7 cellular contexts compared by ENCODE assay signal in genomic region chr9:137454145-137454505, GRCh38. TPM values are rescaled to one million over a fixed set of nuclear protein-coding genes. Genes with fewer than 3 reads are reported as not detected.
DNase-seq lines count a peak whose midpoint lies in the region; ATAC-seq, FAIRE-seq and TF ChIP-seq lines count a peak whose summit lies in the region.

No MANE protein-coding gene starts in this region.

- no peaks in the 10 kb centered on the region for H3K9me3 ChIP-seq in pancreas

- POLR2A ChIA-PET in HEK293T (lab: Yijun Ruan, JAX): no interaction called here

- intact Hi-C loops in pancreas (cut with DNase I): no loop called here

- peak overlapping the region in 2 of 4 donors; percentile 24 to 28 for H3K27ac ChIP-seq in pancreas

- WGBS in pancreas, 2 donors: 18 to 34% methylated on average over 8 to 19 of the region's 21 CpGs

- peaks cover 0 to 9% (median 0%) of the 10 kb centered on the region in 3 donors for H3K36me3 ChIP-seq in pancreas

- ATAC-seq in pancreas: peak in 3 of 4 donors; percentile 1 to 49 (median 11)
- no peak for ATAC-seq in HG03095 (IDR thresholded peaks at IDR 0.05; ENCODE audit: unreplicated experiment)

- peak overlapping the region in 2 of 4 donors; percentile 8 to 38 for H3K4me3 ChIP-seq in pancreas

- no peak for FAIRE-seq in pancreas (lab: Jason Lieb, UNC)

- H3K4me1 ChIP-seq in pancreas: peaks cover 0 to 19% (median 0%) of the 10 kb centered on the region in 3 donors

- TF ChIP-seq CTCF in pancreas (IDR thresholded peaks at IDR 0.05): no peak

- CTCF ChIA-PET in HEK293T (lab: Yijun Ruan, JAX): interaction anchor here (1.0 kb wide), 1 partner anchor 55 kb away, joined by 4 read pairs; no protein-coding TSS in a partner anchor

- H3K27me3 ChIP-seq in pancreas: no peaks in the 10 kb centered on the region

- peak; percentile 66 for DNase-seq in HEK293T (ENCODE audit: extremely low spot score)
- DNase-seq in activated CD4-positive, alpha-beta T cell treated with anti-CD3 and anti-CD28 coated beads, Interleukin-2, amount 50 U/mL, for 1 hour: peak; percentile 45
- DNase-seq in germinal center (ENCODE audit: low spot score): peak; percentile 72
- DNase-seq in pancreas: peak; percentile 43 to 87 (median 74)
- no peak for DNase-seq in NCI-H2107 treated with DMSO at 0.1 percent for 48 hours (lab: John Stamatoyannopoulos, UW; ENCODE audit: unreplicated experiment)
- DNase-seq in DMS 273 treated with DMSO at 0.1 percent for 48 hours (lab: John Stamatoyannopoulos, UW): no peak

TF ChIP-seq in HEK293T, 16 proteins besides CTCF, POLR2A, EP300 and RAD21:
- no peak for TF ChIP-seq FOXA1 (IDR thresholded peaks at IDR 0.05)
- TF ChIP-seq FOXM1 (IDR thresholded peaks at IDR 0.05; ENCODE audit: borderline replicate concordance): no peak
- TF ChIP-seq ZNF384 (IDR thresholded peaks at IDR 0.05): no peak
- no peak for TF ChIP-seq SP1 (IDR thresholded peaks at IDR 0.05)
- TF ChIP-seq, protein P1, sequence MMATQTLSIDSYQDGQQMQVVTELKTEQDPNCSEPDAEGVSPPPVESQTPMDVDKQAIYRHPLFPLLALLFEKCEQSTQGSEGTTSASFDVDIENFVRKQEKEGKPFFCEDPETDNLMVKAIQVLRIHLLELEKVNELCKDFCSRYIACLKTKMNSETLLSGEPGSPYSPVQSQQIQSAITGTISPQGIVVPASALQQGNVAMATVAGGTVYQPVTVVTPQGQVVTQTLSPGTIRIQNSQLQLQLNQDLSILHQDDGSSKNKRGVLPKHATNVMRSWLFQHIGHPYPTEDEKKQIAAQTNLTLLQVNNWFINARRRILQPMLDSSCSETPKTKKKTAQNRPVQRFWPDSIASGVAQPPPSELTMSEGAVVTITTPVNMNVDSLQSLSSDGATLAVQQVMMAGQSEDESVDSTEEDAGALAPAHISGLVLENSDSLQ (IDR thresholded peaks at IDR 0.05): no peak
- TF ChIP-seq HDGF (IDR thresholded peaks at IDR 0.05; ENCODE audit: borderline replicate concordance): no peak
- no peak for TF ChIP-seq NFRKB (IDR thresholded peaks at IDR 0.05)
- no peak for TF ChIP-seq FOXK2 (IDR thresholded peaks at IDR 0.05)
- TF ChIP-seq ARNT (IDR thresholded peaks at IDR 0.05): no peak
- TF ChIP-seq BHLHE40 (IDR thresholded peaks at IDR 0.05; ENCODE audit: borderline replicate concordance): no peak
- TF ChIP-seq TARDBP (IDR thresholded peaks at IDR 0.05): no peak
- no peak for TF ChIP-seq SUZ12 (IDR thresholded peaks at IDR 0.05)

RNA-seq across cellular contexts. Expression of gene NSMF, which starts 5.0 kb away (rescaled TPM):
- total RNA-seq in pancreas: 10 to 100 TPM; 22.0 to 34.4 (median 26.3) TPM
- polyA plus RNA-seq in pancreas: 10 to 100 TPM; 68.6 to 81.0 TPM

RNA-seq across cellular contexts. Expression of gene ENTPD8, which starts 13.0 kb away (rescaled TPM):
- total RNA-seq in pancreas: 1 to 10 TPM in 5 of 6 donors, under 1 TPM in 1; 0.98 to 3.8 (median 1.3) TPM
- 1 to 10 TPM; 3.9 to 4.7 TPM for polyA plus RNA-seq in pancreas

RNA-seq across cellular contexts. Expression of gene NOXA1, which starts 30.9 kb away (rescaled TPM):
- 10 to 100 TPM in 3 of 6 donors, 1 to 10 TPM in 3; 6.6 to 15.0 (median 10.0) TPM for total RNA-seq in pancreas
- polyA plus RNA-seq in pancreas: 10 to 100 TPM; 40.0 to 45.5 TPM

RNA-seq across cellular contexts. Expression of gene EXD3, which starts 31.2 kb away (rescaled TPM):
- 10 to 100 TPM in 3 of 6 donors, 1 to 10 TPM in 3; 8.1 to 16.5 (median 10.4) TPM for total RNA-seq in pancreas
- 10 to 100 TPM; 43.1 to 57.3 TPM for polyA plus RNA-seq in pancreas

Comparison
In these comparisons a context has a peak if more than half of its experiments do, and no peak if none do; other contexts are left out.
1. DNase-seq: peak in HEK293T (single experiment), activated CD4-positive, alpha-beta T cell treated with anti-CD3 and anti-CD28 coated beads, Interleukin-2, amount 50 U/mL, for 1 hour (single experiment), germinal center (single experiment) and pancreas (6 of 6); none in NCI-H2107 treated with DMSO at 0.1 percent for 48 hours (single experiment) and DMS 273 treated with DMSO at 0.1 percent for 48 hours (single experiment).